8 cellular contexts compared by ENCODE assay signal in the genomic region with DNA sequence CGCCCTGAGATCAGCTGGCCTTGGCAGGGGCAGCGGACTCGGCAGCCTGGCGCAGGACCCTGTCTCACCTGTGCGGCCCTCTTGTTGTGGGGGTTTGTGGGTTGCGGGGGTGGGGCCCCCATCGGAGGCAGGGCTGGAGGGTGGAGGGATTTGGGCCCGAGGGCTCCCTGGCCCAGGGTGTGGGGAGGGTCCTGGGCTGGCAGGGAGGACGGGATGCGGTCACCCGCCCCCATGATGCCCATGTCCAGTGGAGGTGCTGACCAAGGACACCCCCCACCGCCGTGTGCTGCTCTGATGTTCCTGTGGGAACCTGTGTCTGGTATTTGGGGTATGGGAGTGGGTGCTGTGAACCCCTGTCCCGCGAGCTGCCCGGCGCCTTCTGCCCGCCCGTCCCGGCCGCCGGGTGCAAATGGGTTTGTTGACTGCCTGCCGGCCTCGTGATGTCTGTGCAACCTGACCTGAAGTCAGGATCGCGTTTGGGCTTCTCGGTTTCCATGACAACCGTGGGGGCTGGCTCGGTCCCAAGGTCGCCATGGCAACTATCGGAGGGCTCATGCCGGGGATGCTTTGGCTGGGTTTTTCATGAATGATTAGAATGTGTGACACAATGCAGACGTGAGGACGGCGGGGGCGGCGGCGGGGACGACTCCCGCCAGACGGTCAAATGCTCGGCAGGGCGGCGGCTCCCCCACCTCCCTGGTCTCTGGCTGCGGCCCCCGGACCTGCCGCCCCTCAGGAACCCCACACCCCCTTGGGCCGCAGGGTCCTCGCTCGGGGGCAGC. TPM values are rescaled to one million over a fixed set of nuclear protein-coding genes. Genes with fewer than 3 reads are reported as not detected.
DNase-seq lines count a peak whose midpoint lies in the region; ATAC-seq, FAIRE-seq and TF ChIP-seq lines count a peak whose summit lies in the region.

No MANE protein-coding gene starts in this region.

- H3K4me1 ChIP-seq in mammary epithelial cell (ENCODE audit: insufficient read depth, low read length): peaks cover 29% of the 10 kb centered on the region
- H3K4me1 ChIP-seq in kidney (ENCODE audit: control insufficient read depth in 1 of 2, insufficient read depth in 1 of 2, low read depth in 1 of 2, low read length in 2 of 2): peaks cover 20 to 26% of the 10 kb centered on the region in 2 donors

- in situ Hi-C loops in mammary epithelial cell (cut with MboI; ENCODE audit: low sequenced_read_pairs in 2 of 2): no loop called here

- no peaks in the 10 kb centered on the region for H3K36me3 ChIP-seq in mammary epithelial cell (ENCODE audit: insufficient read depth, low read length)
- peaks cover 0 to 12% of the 10 kb centered on the region in 2 donors for H3K36me3 ChIP-seq in kidney (ENCODE audit: control insufficient read depth in 1 of 2, insufficient read depth in 2 of 2, low read length in 2 of 2)

- no peaks in the 10 kb centered on the region for H4K20me1 ChIP-seq in mammary epithelial cell (ENCODE audit: insufficient read depth, low read length)

- no peak for FAIRE-seq in kidney (lab: Jason Lieb, UNC)

- peak overlapping the region; percentile 61 for H2AFZ ChIP-seq in mammary epithelial cell (ENCODE audit: low read depth, low read length)

- intact Hi-C loops in mammary epithelial cell (cut with micrococcal nuclease): no loop called here
- intact Hi-C loops in kidney (cut with DNase I): no loop called here

- H3K27ac ChIP-seq in mammary epithelial cell (ENCODE audit: insufficient read depth, low read depth, low read length): peak overlapping the region; percentile 76
- peak overlapping the region; percentile 99 to 100 for H3K27ac ChIP-seq in kidney (ENCODE audit: low read depth in 2 of 2, low read length in 2 of 2)
- peak overlapping the region in 20 of 21 experiments; percentile 65 to 98 (median 87) for H3K27ac ChIP-seq in skin epidermis

- dilution Hi-C loops in mammary epithelial cell (cut with HindIII; ENCODE audit: low sequenced_read_pairs): loop anchor here (5.0 kb wide), 1 partner anchor 99 kb away; no protein-coding TSS in a partner anchor

- no peaks in the 10 kb centered on the region for H3K27me3 ChIP-seq in mammary epithelial cell (ENCODE audit: insufficient read depth, low read length)

- ATAC-seq in GM21786 (IDR thresholded peaks at IDR 0.05; ENCODE audit: unreplicated experiment) (no peak), HG03135 (IDR thresholded peaks at IDR 0.05; ENCODE audit: unreplicated experiment) (no peak)

- DNase-seq in AG09309 (ENCODE audit: low read depth): peak; percentile 84
- DNase-seq in M059J (ENCODE audit: low read depth): peak; percentile 95
- peak; percentile 48 for DNase-seq in mammary epithelial cell
- peak; percentile 97 for DNase-seq in kidney
- DNase-seq in NK-92 (lab: John Stamatoyannopoulos, UW; ENCODE audit: unreplicated experiment): no peak

- H3K9ac ChIP-seq in mammary epithelial cell (ENCODE audit: insufficient read depth, low read length): peak overlapping the region; percentile 77
- H3K9ac ChIP-seq in kidney (ENCODE audit: low read length in 2 of 2): peak overlapping the region; percentile 92 to 93

- no peaks in the 10 kb centered on the region for H3K9me3 ChIP-seq in mammary epithelial cell (replicated peaks; ENCODE audit: insufficient read depth, low read length)
- H3K9me3 ChIP-seq in kidney (ENCODE audit: control insufficient read depth in 1 of 2, low read length in 2 of 2): no peaks in the 10 kb centered on the region

- 10% methylated on average over 12 of the region's 50 CpGs for WGBS in mammary epithelial cell (ENCODE audit: low coverage, missing lambda C conversion rate)

- peak overlapping the region; percentile 98 for H3K4me2 ChIP-seq in mammary epithelial cell (ENCODE audit: insufficient read depth, low read depth, low read length)

- CTCF ChIA-PET in mammary epithelial cell (lab: Charles Lee; ENCODE audit: low non-redundant PET): no interaction called here

- H3K79me2 ChIP-seq in mammary epithelial cell (ENCODE audit: insufficient read depth, low read length): peaks cover 63% of the 10 kb centered on the region

- H3K4me3 ChIP-seq in AG09309 (ENCODE audit: control insufficient read depth, low read depth, low read length): peak overlapping the region; percentile 47
- H3K4me3 ChIP-seq in mammary epithelial cell (replicated peaks in 1 of 3; ENCODE audit: insufficient read depth in 1 of 3, low read depth in 2 of 3, low read length in 3 of 3): peak overlapping the region; percentile 11 to 49 (median 47)
- H3K4me3 ChIP-seq in kidney (ENCODE audit: low read length in 2 of 2): peak overlapping the region in 1 of 2 donors; percentile 62
- peak overlapping the region; percentile 20 to 47 (median 30) for H3K4me3 ChIP-seq in skin epidermis

- no TSS peak for BruUV-seq in mammary epithelial cell (replicated peaks; lab: Mats Ljungman, UMichigan)

- TF ChIP-seq CTCF in AG09309 (IDR thresholded peaks at IDR 0.05; ENCODE audit: control insufficient read depth, insufficient read depth, low read depth, low read length, missing control alignments) (no peak), mammary epithelial cell (conservative IDR thresholded peaks at IDR 0.05 in 1 of 2, IDR thresholded peaks at IDR 0.05 in 1 of 2; ENCODE audit: extremely low read depth in 1 of 2, insufficient read depth in 1 of 2, low read depth in 1 of 2, low read length in 2 of 2) (no peak), kidney (IDR thresholded peaks at IDR 0.05; ENCODE audit: borderline replicate concordance, extremely low read depth, insufficient read depth) (no peak)

RNA-seq across cellular contexts. Expression of a gene that starts 7.3 kb away (rescaled TPM):
- 13.3 and 26.7 TPM in 2 replicates for total RNA-seq in M059J (2014; rRNA removed; shearing (Covaris generic))
- total RNA-seq in mammary epithelial cell (10 to 100 TPM; 10.5 to 23.4 TPM), kidney (37.0 TPM)
- polyA plus RNA-seq in mammary epithelial cell (3.1 TPM), kidney (ENCODE audit: insufficient read depth, low read depth, low replicate concordance) (12.9 TPM)
- 10.2 TPM for polyA minus RNA-seq in mammary epithelial cell

RNA-seq across cellular contexts. Expression of a gene that starts 18.2 kb away (rescaled TPM):
- 1.8 and 3.3 TPM in 2 replicates for total RNA-seq in M059J (2014; rRNA removed; shearing (Covaris generic))
- 10 to 100 TPM in 1 of 2 donors, 1 to 10 TPM in 1; 9.2 to 15.1 TPM for total RNA-seq in mammary epithelial cell
- polyA plus RNA-seq in mammary epithelial cell: 5.5 TPM
- 8.4 TPM for polyA minus RNA-seq in mammary epithelial cell
- 11.0 TPM for total RNA-seq in kidney
- 6.8 TPM for polyA plus RNA-seq in kidney (ENCODE audit: insufficient read depth, low read depth, low replicate concordance)

RNA-seq across cellular contexts. Expression of a gene that starts 32.0 kb away (rescaled TPM):
- total RNA-seq in M059J (2014; rRNA removed; shearing (Covaris generic)): 86.5 and 87.9 TPM in 2 replicates
- total RNA-seq in mammary epithelial cell (10 to 100 TPM; 25.8 to 34.0 TPM), kidney (29.7 TPM)
- polyA plus RNA-seq in mammary epithelial cell (70.4 TPM), kidney (ENCODE audit: insufficient read depth, low read depth, low replicate concordance) (66.6 TPM)
- polyA minus RNA-seq in mammary epithelial cell: 14.2 TPM

RNA-seq across cellular contexts. Expression of a gene that starts 33.6 kb away (rescaled TPM):
- total RNA-seq in M059J (2014; rRNA removed; shearing (Covaris generic)): 27.4 and 55.0 TPM in 2 replicates
- total RNA-seq in mammary epithelial cell (10 to 100 TPM; 51.3 to 81.1 TPM), kidney (91.3 TPM)
- polyA plus RNA-seq in mammary epithelial cell (31.7 TPM), kidney (ENCODE audit: insufficient read depth, low read depth, low replicate concordance) (62.8 TPM)
- polyA minus RNA-seq in mammary epithelial cell: 62.4 TPM
